31 cellular contexts compared by ENCODE assay signal in the genomic region with DNA sequence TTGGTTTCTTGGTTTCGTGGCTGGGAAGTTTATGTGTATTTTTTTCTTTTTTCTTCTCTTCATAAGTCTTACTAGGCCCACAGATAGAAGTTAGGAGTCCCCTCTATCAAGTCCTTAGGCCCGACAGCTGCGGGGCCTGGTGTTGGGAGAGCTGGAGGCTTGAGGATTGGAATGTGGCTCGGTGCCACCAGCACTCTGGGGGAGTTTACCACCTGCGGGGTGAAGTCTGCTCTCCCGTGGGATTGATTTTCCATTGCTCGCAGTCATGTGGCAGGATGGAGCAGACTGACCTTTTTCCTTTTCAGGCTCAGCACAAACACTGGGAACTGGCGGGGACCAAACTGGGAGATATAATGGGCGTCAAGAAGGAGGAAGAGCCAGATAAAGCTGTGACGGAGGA. TPM values are rescaled to one million over a fixed set of nuclear protein-coding genes. Genes with fewer than 3 reads are reported as not detected.
"Had no signal": no experiment of that assay in that cellular context is flagged by ENCODE, and none has a peak within 500 bp of the region (broad histone marks: within the 10 kb centered on the region; RNA-seq: fewer than 3 reads in every experiment).

No MANE protein-coding gene starts in this region.

- ATAC-seq: naive thymus-derived CD4-positive, alpha-beta T cell; natural killer cell treated with Interleukin-12 subunit alpha and Interleukin-12 subunit beta and Interleukin-15 and Interleukin-18, amount 100 ng/mL, for 72 hours; psoas muscle; right lobe of liver; upper lobe of right lung had no signal

- DNase-seq: islet precursor cell; left ventricle myocardium inferior; mesendoderm; naive thymus-derived CD4-positive, alpha-beta T cell; nucleus accumbens; psoas muscle; right lobe of liver; stimulated activated CD4-positive, alpha-beta T cell treated with anti-CD3 and anti-CD28 coated beads, Interleukin-1b, Interleukin-23, amount 100 ng/mL, for 48 hours; stimulated activated CD4-positive, alpha-beta T cell treated with anti-CD3 and anti-CD28 coated beads, Interleukin-2, amount 100 ng/mL, for 48 hours; stimulated activated CD4-positive, alpha-beta T cell treated with anti-CD3 and anti-CD28 coated beads, Interleukin-4, amount 100 ng/mL, for 4 hours; stimulated activated CD8-positive, alpha-beta memory T cell treated with anti-CD3 and anti-CD28 coated beads, Interleukin-4, amount 100 ng/mL, for 48 hours; stimulated activated naive CD4-positive, alpha-beta T cell; tibial artery; trophoblast cell; upper lobe of right lung had no signal

- H3K4me1 Mint-ChIP-seq: mesothelial cell of epicardium, neural crest cell had no signal

- H3K4me2 ChIP-seq: hepatocyte, smooth muscle cell had no signal

- H3K27me3 Mint-ChIP-seq: naive thymus-derived CD4-positive, alpha-beta T cell; natural killer cell treated with Interleukin-12 subunit alpha and Interleukin-12 subunit beta and Interleukin-15 and Interleukin-18, amount 100 ng/mL, for 72 hours; stimulated activated naive CD8-positive, alpha-beta T cell treated with anti-CD3 and anti-CD28 coated beads, Interleukin-15, Interleukin-2, amounts not matched to agents 100 ng/mL and 50 ng/mL, for 24 hours had no signal

- H3K4me3 ChIP-seq: hepatocyte, left ventricle myocardium inferior, lung, psoas muscle, right atrium auricular region, right lobe of liver, smooth muscle cell, suprapubic skin, thoracic aorta, tibial artery, upper lobe of right lung had no signal

- H3K27me3 ChIP-seq: hepatocyte, right atrium auricular region, right lobe of liver, suprapubic skin, tibial artery, upper lobe of right lung had no signal

- H3K4me1 ChIP-seq: left ventricle myocardium inferior, parathyroid adenoma, psoas muscle, right atrium auricular region, right lobe of liver, suprapubic skin, tibial artery, upper lobe of right lung had no signal

- H3K9me3 ChIP-seq: left ventricle myocardium inferior, psoas muscle, right atrium auricular region, right lobe of liver, suprapubic skin, thoracic aorta, tibial artery, upper lobe of right lung had no signal

- H3K9ac ChIP-seq: parathyroid adenoma had no signal

- H3K9me3 Mint-ChIP-seq: mesothelial cell of epicardium; naive thymus-derived CD4-positive, alpha-beta T cell; natural killer cell treated with Interleukin-12 subunit alpha and Interleukin-12 subunit beta and Interleukin-15 and Interleukin-18, amount 100 ng/mL, for 72 hours; neural crest cell; stimulated activated naive CD8-positive, alpha-beta T cell treated with anti-CD3 and anti-CD28 coated beads, Interleukin-15, Interleukin-2, amounts not matched to agents 100 ng/mL and 50 ng/mL, for 24 hours had no signal

- H3K27ac ChIP-seq: hepatocyte, left ventricle myocardium inferior, parathyroid adenoma, psoas muscle, right atrium auricular region, right lobe of liver, suprapubic skin, thoracic aorta, tibial artery, upper lobe of right lung had no signal

- H3K27ac Mint-ChIP-seq: mesothelial cell of epicardium; naive thymus-derived CD4-positive, alpha-beta T cell; natural killer cell treated with Interleukin-12 subunit alpha and Interleukin-12 subunit beta and Interleukin-15 and Interleukin-18, amount 100 ng/mL, for 72 hours; stimulated activated naive CD8-positive, alpha-beta T cell treated with anti-CD3 and anti-CD28 coated beads, Interleukin-15, Interleukin-2, amounts not matched to agents 100 ng/mL and 50 ng/mL, for 24 hours had no signal

- H3K4me3 Mint-ChIP-seq: mesothelial cell of epicardium; naive thymus-derived CD4-positive, alpha-beta T cell; natural killer cell treated with Interleukin-12 subunit alpha and Interleukin-12 subunit beta and Interleukin-15 and Interleukin-18, amount 100 ng/mL, for 72 hours; neural crest cell; stimulated activated naive CD8-positive, alpha-beta T cell treated with anti-CD3 and anti-CD28 coated beads, Interleukin-15, Interleukin-2, amounts not matched to agents 100 ng/mL and 50 ng/mL, for 24 hours had no signal

RNA-seq across cellular contexts. Expression of a gene that starts 38.2 kb away (rescaled TPM):
- total RNA-seq: kidney epithelial cell; mononuclear cell; naive thymus-derived CD4-positive, alpha-beta T cell; natural killer cell treated with Interleukin-12 subunit alpha and Interleukin-12 subunit beta and Interleukin-15 and Interleukin-18, amount 100 ng/mL, for 72 hours; neural crest cell; osteoblast; skeletal muscle tissue; smooth muscle cell; subcutaneous adipose tissue had no signal
- polyA plus RNA-seq: smooth muscle cell had no signal

RNA-seq across cellular contexts. Expression of a gene that starts 46.9 kb away (rescaled TPM):
- total RNA-seq: kidney epithelial cell; mesothelial cell of epicardium; natural killer cell treated with Interleukin-12 subunit alpha and Interleukin-12 subunit beta and Interleukin-15 and Interleukin-18, amount 100 ng/mL, for 72 hours; neural crest cell; osteoblast; smooth muscle cell had no signal
